In the genomic region with DNA sequence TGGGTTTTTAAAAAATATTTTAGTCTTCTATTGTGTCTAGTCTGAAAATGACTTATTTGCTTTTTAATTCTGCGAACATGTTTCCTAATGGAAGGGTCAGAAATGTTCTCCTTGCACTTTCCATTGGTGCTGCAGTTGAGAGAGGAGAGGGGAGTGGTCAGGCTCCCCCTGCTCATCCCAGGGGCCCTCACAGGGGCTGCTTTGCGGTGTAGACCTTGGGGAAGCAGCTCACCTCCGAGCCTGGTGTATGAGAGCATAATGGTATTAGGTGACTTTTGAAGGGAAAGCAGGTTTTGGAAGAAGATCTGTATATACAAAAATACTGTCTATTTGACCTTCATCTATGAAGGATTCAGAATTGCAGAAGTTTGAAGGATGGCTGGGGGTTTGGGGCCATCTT, we compare ENCODE assay signal across 1 cellular context.
TF ChIP-seq lines count a peak whose summit lies in the region.

No MANE protein-coding gene starts in this region.

TF ChIP-seq in K562, 482 proteins besides CTCF, POLR2A, EP300 and RAD21 (continued from another document):
- TF ChIP-seq, protein P1, sequence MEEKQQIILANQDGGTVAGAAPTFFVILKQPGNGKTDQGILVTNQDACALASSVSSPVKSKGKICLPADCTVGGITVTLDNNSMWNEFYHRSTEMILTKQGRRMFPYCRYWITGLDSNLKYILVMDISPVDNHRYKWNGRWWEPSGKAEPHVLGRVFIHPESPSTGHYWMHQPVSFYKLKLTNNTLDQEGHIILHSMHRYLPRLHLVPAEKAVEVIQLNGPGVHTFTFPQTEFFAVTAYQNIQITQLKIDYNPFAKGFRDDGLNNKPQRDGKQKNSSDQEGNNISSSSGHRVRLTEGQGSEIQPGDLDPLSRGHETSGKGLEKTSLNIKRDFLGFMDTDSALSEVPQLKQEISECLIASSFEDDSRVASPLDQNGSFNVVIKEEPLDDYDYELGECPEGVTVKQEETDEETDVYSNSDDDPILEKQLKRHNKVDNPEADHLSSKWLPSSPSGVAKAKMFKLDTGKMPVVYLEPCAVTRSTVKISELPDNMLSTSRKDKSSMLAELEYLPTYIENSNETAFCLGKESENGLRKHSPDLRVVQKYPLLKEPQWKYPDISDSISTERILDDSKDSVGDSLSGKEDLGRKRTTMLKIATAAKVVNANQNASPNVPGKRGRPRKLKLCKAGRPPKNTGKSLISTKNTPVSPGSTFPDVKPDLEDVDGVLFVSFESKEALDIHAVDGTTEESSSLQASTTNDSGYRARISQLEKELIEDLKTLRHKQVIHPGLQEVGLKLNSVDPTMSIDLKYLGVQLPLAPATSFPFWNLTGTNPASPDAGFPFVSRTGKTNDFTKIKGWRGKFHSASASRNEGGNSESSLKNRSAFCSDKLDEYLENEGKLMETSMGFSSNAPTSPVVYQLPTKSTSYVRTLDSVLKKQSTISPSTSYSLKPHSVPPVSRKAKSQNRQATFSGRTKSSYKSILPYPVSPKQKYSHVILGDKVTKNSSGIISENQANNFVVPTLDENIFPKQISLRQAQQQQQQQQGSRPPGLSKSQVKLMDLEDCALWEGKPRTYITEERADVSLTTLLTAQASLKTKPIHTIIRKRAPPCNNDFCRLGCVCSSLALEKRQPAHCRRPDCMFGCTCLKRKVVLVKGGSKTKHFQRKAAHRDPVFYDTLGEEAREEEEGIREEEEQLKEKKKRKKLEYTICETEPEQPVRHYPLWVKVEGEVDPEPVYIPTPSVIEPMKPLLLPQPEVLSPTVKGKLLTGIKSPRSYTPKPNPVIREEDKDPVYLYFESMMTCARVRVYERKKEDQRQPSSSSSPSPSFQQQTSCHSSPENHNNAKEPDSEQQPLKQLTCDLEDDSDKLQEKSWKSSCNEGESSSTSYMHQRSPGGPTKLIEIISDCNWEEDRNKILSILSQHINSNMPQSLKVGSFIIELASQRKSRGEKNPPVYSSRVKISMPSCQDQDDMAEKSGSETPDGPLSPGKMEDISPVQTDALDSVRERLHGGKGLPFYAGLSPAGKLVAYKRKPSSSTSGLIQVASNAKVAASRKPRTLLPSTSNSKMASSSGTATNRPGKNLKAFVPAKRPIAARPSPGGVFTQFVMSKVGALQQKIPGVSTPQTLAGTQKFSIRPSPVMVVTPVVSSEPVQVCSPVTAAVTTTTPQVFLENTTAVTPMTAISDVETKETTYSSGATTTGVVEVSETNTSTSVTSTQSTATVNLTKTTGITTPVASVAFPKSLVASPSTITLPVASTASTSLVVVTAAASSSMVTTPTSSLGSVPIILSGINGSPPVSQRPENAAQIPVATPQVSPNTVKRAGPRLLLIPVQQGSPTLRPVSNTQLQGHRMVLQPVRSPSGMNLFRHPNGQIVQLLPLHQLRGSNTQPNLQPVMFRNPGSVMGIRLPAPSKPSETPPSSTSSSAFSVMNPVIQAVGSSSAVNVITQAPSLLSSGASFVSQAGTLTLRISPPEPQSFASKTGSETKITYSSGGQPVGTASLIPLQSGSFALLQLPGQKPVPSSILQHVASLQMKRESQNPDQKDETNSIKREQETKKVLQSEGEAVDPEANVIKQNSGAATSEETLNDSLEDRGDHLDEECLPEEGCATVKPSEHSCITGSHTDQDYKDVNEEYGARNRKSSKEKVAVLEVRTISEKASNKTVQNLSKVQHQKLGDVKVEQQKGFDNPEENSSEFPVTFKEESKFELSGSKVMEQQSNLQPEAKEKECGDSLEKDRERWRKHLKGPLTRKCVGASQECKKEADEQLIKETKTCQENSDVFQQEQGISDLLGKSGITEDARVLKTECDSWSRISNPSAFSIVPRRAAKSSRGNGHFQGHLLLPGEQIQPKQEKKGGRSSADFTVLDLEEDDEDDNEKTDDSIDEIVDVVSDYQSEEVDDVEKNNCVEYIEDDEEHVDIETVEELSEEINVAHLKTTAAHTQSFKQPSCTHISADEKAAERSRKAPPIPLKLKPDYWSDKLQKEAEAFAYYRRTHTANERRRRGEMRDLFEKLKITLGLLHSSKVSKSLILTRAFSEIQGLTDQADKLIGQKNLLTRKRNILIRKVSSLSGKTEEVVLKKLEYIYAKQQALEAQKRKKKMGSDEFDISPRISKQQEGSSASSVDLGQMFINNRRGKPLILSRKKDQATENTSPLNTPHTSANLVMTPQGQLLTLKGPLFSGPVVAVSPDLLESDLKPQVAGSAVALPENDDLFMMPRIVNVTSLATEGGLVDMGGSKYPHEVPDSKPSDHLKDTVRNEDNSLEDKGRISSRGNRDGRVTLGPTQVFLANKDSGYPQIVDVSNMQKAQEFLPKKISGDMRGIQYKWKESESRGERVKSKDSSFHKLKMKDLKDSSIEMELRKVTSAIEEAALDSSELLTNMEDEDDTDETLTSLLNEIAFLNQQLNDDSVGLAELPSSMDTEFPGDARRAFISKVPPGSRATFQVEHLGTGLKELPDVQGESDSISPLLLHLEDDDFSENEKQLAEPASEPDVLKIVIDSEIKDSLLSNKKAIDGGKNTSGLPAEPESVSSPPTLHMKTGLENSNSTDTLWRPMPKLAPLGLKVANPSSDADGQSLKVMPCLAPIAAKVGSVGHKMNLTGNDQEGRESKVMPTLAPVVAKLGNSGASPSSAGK (IDR thresholded peaks at IDR 0.05), result no peak
- TF ChIP-seq FOS (IDR thresholded peaks at IDR 0.05; ENCODE audit: extremely low read depth, insufficient read length), result no peak
- no peak for TF ChIP-seq BHLHE40 (IDR thresholded peaks at IDR 0.05; ENCODE audit: low read length)
- TF ChIP-seq, protein P2, sequence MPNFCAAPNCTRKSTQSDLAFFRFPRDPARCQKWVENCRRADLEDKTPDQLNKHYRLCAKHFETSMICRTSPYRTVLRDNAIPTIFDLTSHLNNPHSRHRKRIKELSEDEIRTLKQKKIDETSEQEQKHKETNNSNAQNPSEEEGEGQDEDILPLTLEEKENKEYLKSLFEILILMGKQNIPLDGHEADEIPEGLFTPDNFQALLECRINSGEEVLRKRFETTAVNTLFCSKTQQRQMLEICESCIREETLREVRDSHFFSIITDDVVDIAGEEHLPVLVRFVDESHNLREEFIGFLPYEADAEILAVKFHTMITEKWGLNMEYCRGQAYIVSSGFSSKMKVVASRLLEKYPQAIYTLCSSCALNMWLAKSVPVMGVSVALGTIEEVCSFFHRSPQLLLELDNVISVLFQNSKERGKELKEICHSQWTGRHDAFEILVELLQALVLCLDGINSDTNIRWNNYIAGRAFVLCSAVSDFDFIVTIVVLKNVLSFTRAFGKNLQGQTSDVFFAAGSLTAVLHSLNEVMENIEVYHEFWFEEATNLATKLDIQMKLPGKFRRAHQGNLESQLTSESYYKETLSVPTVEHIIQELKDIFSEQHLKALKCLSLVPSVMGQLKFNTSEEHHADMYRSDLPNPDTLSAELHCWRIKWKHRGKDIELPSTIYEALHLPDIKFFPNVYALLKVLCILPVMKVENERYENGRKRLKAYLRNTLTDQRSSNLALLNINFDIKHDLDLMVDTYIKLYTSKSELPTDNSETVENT (CRISPR knock-in tag; IDR thresholded peaks at IDR 0.05), result no peak
- TF ChIP-seq, protein P3, sequence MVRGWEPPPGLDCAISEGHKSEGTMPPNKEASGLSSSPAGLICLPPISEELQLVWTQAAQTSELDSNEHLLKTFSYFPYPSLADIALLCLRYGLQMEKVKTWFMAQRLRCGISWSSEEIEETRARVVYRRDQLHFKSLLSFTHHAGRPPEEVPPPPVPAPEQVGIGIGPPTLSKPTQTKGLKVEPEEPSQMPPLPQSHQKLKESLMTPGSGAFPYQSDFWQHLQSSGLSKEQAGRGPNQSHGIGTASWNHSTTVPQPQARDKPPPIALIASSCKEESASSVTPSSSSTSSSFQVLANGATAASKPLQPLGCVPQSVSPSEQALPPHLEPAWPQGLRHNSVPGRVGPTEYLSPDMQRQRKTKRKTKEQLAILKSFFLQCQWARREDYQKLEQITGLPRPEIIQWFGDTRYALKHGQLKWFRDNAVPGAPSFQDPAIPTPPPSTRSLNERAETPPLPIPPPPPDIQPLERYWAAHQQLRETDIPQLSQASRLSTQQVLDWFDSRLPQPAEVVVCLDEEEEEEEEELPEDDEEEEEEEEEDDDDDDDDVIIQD (CRISPR knock-in tag; IDR thresholded peaks at IDR 0.05), result no peak
- no peak for TF ChIP-seq PCBP1 (IDR thresholded peaks at IDR 0.05; ENCODE audit: low read depth, low read length, poor library complexity, severe bottlenecking)
- TF ChIP-seq SLC30A9 (CRISPR knock-in tag; IDR thresholded peaks at IDR 0.05), result no peak
- TF ChIP-seq NCOA4 (IDR thresholded peaks at IDR 0.05; ENCODE audit: partially characterized antibody), result no peak
- TF ChIP-seq, protein P4, sequence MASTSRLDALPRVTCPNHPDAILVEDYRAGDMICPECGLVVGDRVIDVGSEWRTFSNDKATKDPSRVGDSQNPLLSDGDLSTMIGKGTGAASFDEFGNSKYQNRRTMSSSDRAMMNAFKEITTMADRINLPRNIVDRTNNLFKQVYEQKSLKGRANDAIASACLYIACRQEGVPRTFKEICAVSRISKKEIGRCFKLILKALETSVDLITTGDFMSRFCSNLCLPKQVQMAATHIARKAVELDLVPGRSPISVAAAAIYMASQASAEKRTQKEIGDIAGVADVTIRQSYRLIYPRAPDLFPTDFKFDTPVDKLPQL (IDR thresholded peaks at IDR 0.05; ENCODE audit: extremely low read depth, insufficient read length), result no peak
